In the genomic region with DNA sequence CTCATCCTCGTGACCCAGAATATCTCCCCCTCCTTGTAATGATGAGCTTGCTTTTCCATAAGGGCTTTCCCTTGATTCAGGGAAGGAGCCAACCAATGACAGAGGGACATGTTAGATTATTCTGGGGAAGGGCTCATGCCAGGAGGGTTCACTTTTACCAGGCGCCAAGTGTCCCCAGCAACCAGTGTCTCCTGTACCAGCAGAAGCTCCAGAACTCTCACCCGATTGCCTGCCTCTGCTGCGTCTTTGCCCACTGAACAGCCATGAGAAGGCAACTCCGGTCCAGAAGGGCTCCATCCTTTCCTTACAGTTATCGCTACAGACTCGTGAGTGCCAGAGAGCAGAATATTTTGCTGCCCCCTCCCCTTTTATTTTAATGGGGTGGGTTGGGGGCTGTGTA, we compare ENCODE assay signal across 17 cellular contexts. TPM values are rescaled to one million over a fixed set of nuclear protein-coding genes. Genes with fewer than 3 reads are reported as not detected.
DNase-seq lines count a peak whose midpoint lies in the region; ATAC-seq and TF ChIP-seq lines count a peak whose summit lies in the region.
"Had no signal": no experiment of that assay in that cellular context is flagged by ENCODE, and none has a peak within 500 bp of the region (broad histone marks: within the 10 kb centered on the region; RNA-seq: fewer than 3 reads in every experiment).

A gene (plus strand): TSS at position 184 of the 400 bp plus-strand sequence. CDS start 80 bp downstream, at position 264.

- H3K4me3 ChIP-seq in right cardiac atrium (ENCODE audit: low read length) = peak within 1 kb of the TSS; percentile 25
- H3K4me3 ChIP-seq in heart left ventricle = no peak within 1 kb of the TSS
- H3K4me3 ChIP-seq: GM23248 had no signal

- no peak for TF ChIP-seq POLR2A in heart left ventricle (IDR thresholded peaks at IDR 0.05)

- DNase-seq in right cardiac atrium (no peak), heart left ventricle (no peak), chondrocyte (ENCODE audit: low spot score) (no peak), immature natural killer cell (no peak)
- DNase-seq in effector CD8-positive, alpha-beta T cell (lab: John Stamatoyannopoulos, UW) = no peak
- DNase-seq: BE2C; C1 segment of cervical spinal cord; Caco-2; CD4-positive, alpha-beta T cell; GDM1; GM23248; HCEC 1CT; IMR-90 had no signal

- H3K27ac Mint-ChIP-seq in chondrocyte (ENCODE audit: unreplicated experiment) (peak within 1 kb of the TSS; percentile 45), nephron (peak within 1 kb of the TSS in 1 of 3 experiments; percentile 51), immature natural killer cell (no peak within 1 kb of the TSS)
- H3K27ac Mint-ChIP-seq: CD4-positive, alpha-beta T cell had no signal

- H3K9me3 ChIP-seq in right cardiac atrium (ENCODE audit: control insufficient read depth, low read length) (no peaks in the 10 kb centered on the region), heart left ventricle (no peaks in the 10 kb centered on the region)
- H3K9me3 ChIP-seq: BE2C, Caco-2 had no signal

- no peaks in the 10 kb centered on the region for H3K36me3 Mint-ChIP-seq in chondrocyte (ENCODE audit: low read depth)
- H3K36me3 Mint-ChIP-seq in nephron (ENCODE audit: low read depth) = no peaks in the 10 kb centered on the region
- no peaks in the 10 kb centered on the region for H3K36me3 Mint-ChIP-seq in immature natural killer cell

- peaks cover 14% of the 10 kb centered on the region for H3K4me1 Mint-ChIP-seq in chondrocyte (ENCODE audit: low read depth)
- H3K4me1 Mint-ChIP-seq in nephron = peaks cover 45% of the 10 kb centered on the region
- H3K4me1 Mint-ChIP-seq in immature natural killer cell = no peaks in the 10 kb centered on the region

- ATAC-seq in right cardiac atrium (no peak), heart left ventricle (no peak), HG03280 (IDR thresholded peaks at IDR 0.05; ENCODE audit: unreplicated experiment) (no peak)

- 87% methylated on average over 7 of the region's 7 CpGs for WGBS in right cardiac atrium
- WGBS in heart left ventricle, 4 donors = 73 to 95% (median 86%) methylated on average over 7 of the region's 7 CpGs

- H3K27ac ChIP-seq in right cardiac atrium (ENCODE audit: low read length) (no peak within 1 kb of the TSS), heart left ventricle (no peak within 1 kb of the TSS)
- H3K27ac ChIP-seq: GM23248 had no signal

- peaks cover 5% of the 10 kb centered on the region for H3K4me1 ChIP-seq in right cardiac atrium (ENCODE audit: control insufficient read depth, insufficient read depth, low read length)
- peaks cover 0 to 13% (median 0%) of the 10 kb centered on the region in 12 donors for H3K4me1 ChIP-seq in heart left ventricle
- H3K4me1 ChIP-seq: BE2C, Caco-2 had no signal

- H3K9me3 Mint-ChIP-seq in chondrocyte (ENCODE audit: low read depth) = peaks cover 5% of the 10 kb centered on the region
- peaks cover 2% of the 10 kb centered on the region for H3K9me3 Mint-ChIP-seq in nephron
- H3K9me3 Mint-ChIP-seq in immature natural killer cell = no peaks in the 10 kb centered on the region
- H3K9me3 Mint-ChIP-seq: CD4-positive, alpha-beta T cell had no signal

- no peak for TF ChIP-seq CTCF in heart left ventricle (IDR thresholded peaks at IDR 0.05)
- TF ChIP-seq CTCF in chondrocyte (IDR thresholded peaks at IDR 0.05) = no peak
- no peak for TF ChIP-seq CTCF in nephron (IDR thresholded peaks at IDR 0.05; ENCODE audit: unreplicated experiment in 3 of 3)

- H3K36me3 ChIP-seq in heart left ventricle = no peaks in the 10 kb centered on the region
- H3K36me3 ChIP-seq: BE2C had no signal

- no peak within 1 kb of the TSS for H3K4me3 Mint-ChIP-seq in chondrocyte (ENCODE audit: unreplicated experiment)
- H3K4me3 Mint-ChIP-seq in nephron = peak within 1 kb of the TSS in 2 of 3 experiments; percentile 39 to 64
- no peak within 1 kb of the TSS for H3K4me3 Mint-ChIP-seq in immature natural killer cell
- H3K4me3 Mint-ChIP-seq: CD4-positive, alpha-beta T cell had no signal

- no peaks in the 10 kb centered on the region for H3K27me3 ChIP-seq in right cardiac atrium (ENCODE audit: control insufficient read depth, insufficient read depth)
- H3K27me3 ChIP-seq in heart left ventricle = peaks cover 0 to 12% (median 0%) of the 10 kb centered on the region in 9 donors
- H3K27me3 ChIP-seq: BE2C had no signal

- intact Hi-C loops in right cardiac atrium (cut with DNase I) = loop anchor here in 1 of 4 donors (10.0 kb wide), 1 partner anchor 83 kb away; no protein-coding TSS in a partner anchor
- intact Hi-C loops in heart left ventricle (cut with DNase I) = loop anchor here in 5 of 10 donors (10.0 kb wide), 3 partner anchors 83 to 113 kb away; no protein-coding TSS in a partner anchor

- H3K27me3 Mint-ChIP-seq in chondrocyte (ENCODE audit: low read depth) (no peaks in the 10 kb centered on the region), nephron (ENCODE audit: low read depth) (peaks cover 3% of the 10 kb centered on the region), immature natural killer cell (ENCODE audit: low read depth in 3 of 3) (peaks cover 0 to 8% (median 3%) of the 10 kb centered on the region in 3 donors)
- H3K27me3 Mint-ChIP-seq: CD4-positive, alpha-beta T cell had no signal

RNA-seq across cellular contexts. Expression of the gene that starts here (rescaled TPM):
- total RNA-seq in right cardiac atrium (under 1 TPM; 0.23 to 0.41 (median 0.31) TPM), heart left ventricle (1 to 10 TPM in 2 of 9 donors, under 1 TPM in 5, not detected in 2; 0.09 to 6.5 (median 0.13) TPM), chondrocyte (not detected in 3 replicates)
- polyA plus RNA-seq in right cardiac atrium (3.8 TPM), heart left ventricle (under 1 TPM in 1 of 2 donors, not detected in 1; 0.15 TPM), immature natural killer cell (not detected)
- total RNA-seq: A172; Caco-2; CD4-positive, alpha-beta T cell; Daoy; GM23248; IMR-90 had no signal
- polyA plus RNA-seq: GM23248, IMR-90 had no signal

Comparison
In these comparisons a context has a peak if more than half of its experiments do, and no peak if none do; other contexts are left out.
1. H3K4me3 Mint-ChIP-seq: peak in nephron (2 of 3); none in chondrocyte (single experiment) and immature natural killer cell (0 of 5).